10 cellular contexts compared by ENCODE assay signal in the genomic region with DNA sequence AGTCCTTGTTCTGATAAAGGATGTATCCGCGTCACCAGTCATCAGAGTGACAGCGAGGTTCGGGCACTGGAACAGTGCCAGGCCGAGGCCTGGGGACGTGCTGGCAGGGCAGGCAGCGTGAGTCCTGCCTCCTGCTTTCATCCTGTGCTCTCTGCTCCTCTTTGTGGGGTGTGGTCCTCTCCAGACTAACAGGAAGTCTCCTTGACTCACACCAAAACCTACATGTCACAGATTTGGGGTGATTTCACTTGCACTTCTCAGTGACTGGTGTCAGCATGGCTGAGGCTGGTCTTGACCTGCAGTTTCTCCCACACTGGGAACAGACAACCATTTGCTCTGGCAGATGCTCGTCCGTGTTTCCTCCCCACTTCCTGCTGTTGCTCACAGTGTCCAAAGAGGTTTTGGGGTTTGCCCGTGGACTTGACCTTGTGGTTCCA. TPM values are rescaled to one million over a fixed set of nuclear protein-coding genes. Genes with fewer than 3 reads are reported as not detected.
DNase-seq lines count a peak whose midpoint lies in the region; ATAC-seq and TF ChIP-seq lines count a peak whose summit lies in the region.
"Had no signal": no experiment of that assay in that cellular context is flagged by ENCODE, and none has a peak within 500 bp of the region (broad histone marks: within the 10 kb centered on the region; RNA-seq: fewer than 3 reads in every experiment).

No MANE protein-coding gene starts in this region.

- DNase-seq in PC-3 (peak; percentile 68), activated gamma-delta T cell (lab: John Stamatoyannopoulos, UW) (peak; percentile 22), sciatic nerve (ENCODE audit: low spot score) (no peak), NCI-H2171 treated with DMSO at 0.1 percent for 48 hours (lab: John Stamatoyannopoulos, UW) (no peak), progenitor cell of endocrine pancreas (ENCODE audit: low spot score, unreplicated experiment) (no peak), dermis blood vessel endothelial cell (no peak)

- no peak overlapping the region for H3K9ac ChIP-seq in PC-3 (ENCODE audit: low read length)

- ATAC-seq in GM18505 (IDR thresholded peaks at IDR 0.05; ENCODE audit: unreplicated experiment) (peak; percentile 82), HG02759 (IDR thresholded peaks at IDR 0.05; ENCODE audit: unreplicated experiment) (peak; percentile 76), PC-3 (peak; percentile 77), sciatic nerve (peak; percentile 49)

- H3K9me3 Mint-ChIP-seq in progenitor cell of endocrine pancreas (ENCODE audit: low read depth), result no peaks in the 10 kb centered on the region

- H3K9me3 ChIP-seq in PC-3 (ENCODE audit: low read length), result no peaks in the 10 kb centered on the region

- BruUV-seq in PC-3 (replicated peaks; lab: Mats Ljungman, UMichigan), result no TSS peak

- 0 out of 2 replicates have a peak overlapping the region, but pooled peaks have one; percentile 3 for H3K27ac ChIP-seq in PC-3 (ENCODE audit: low read length)

- no peaks in the 10 kb centered on the region for H4K20me1 ChIP-seq in PC-3 (ENCODE audit: low read length)

- H3K79me2 ChIP-seq in PC-3 (ENCODE audit: low read length), result no peaks in the 10 kb centered on the region

- intact Hi-C loops in PC-3 (cut with micrococcal nuclease), result no loop called here
- intact Hi-C loops in sciatic nerve (cut with DNase I), result no loop called here

- peaks cover 6% of the 10 kb centered on the region for H3F3A ChIP-seq in PC-3 (ENCODE audit: low read length, unreplicated experiment)

- no peaks in the 10 kb centered on the region for H3K9me2 ChIP-seq in PC-3 (replicated peaks; ENCODE audit: low read length)

- POLR2A ChIA-PET in PC-3 (lab: Charles Lee; ENCODE audit: unreplicated experiment), result interaction anchor here (0.8 kb wide), 1 partner anchor 41 kb away, joined by 4 read pairs; no protein-coding TSS in a partner anchor

- no peak overlapping the region for H3K27ac Mint-ChIP-seq in progenitor cell of endocrine pancreas

- no peaks in the 10 kb centered on the region for H3K36me3 ChIP-seq in PC-3 (ENCODE audit: low read depth, low read length)

- no peak overlapping the region for H3K4me3 Mint-ChIP-seq in progenitor cell of endocrine pancreas (ENCODE audit: low read depth)

- H3K4me3 ChIP-seq in PC-3 (ENCODE audit: low read length), result no peak overlapping the region

- no peaks in the 10 kb centered on the region for H3K27me3 ChIP-seq in PC-3 (ENCODE audit: low read length)

- CTCF ChIA-PET in PC-3 (lab: Charles Lee), result no interaction called here

- peak; percentile 38 for TF ChIP-seq POLR2A in GM18505 (IDR thresholded peaks at IDR 0.05; ENCODE audit: borderline replicate concordance, extremely low read depth, insufficient read depth, insufficient read length)

- H3K36me3 Mint-ChIP-seq in progenitor cell of endocrine pancreas (ENCODE audit: insufficient read depth), result no peaks in the 10 kb centered on the region

- H2AFZ ChIP-seq in PC-3 (ENCODE audit: low read length), result peak overlapping the region; percentile 6; the same call in 1 of the 2 replicates

- no peaks in the 10 kb centered on the region for H3K27me3 Mint-ChIP-seq in progenitor cell of endocrine pancreas

- TF ChIP-seq CTCF in PC-3 (conservative IDR thresholded peaks at IDR 0.05; ENCODE audit: low read depth, low read length) (no peak), progenitor cell of endocrine pancreas (IDR thresholded peaks at IDR 0.05; ENCODE audit: unreplicated experiment) (no peak)

- H3K4me1 ChIP-seq in PC-3 (ENCODE audit: insufficient read depth, low read length), result peaks cover 22% of the 10 kb centered on the region

- H3K4me1 Mint-ChIP-seq in progenitor cell of endocrine pancreas (ENCODE audit: low read depth), result no peaks in the 10 kb centered on the region

- H3K4me2 ChIP-seq in PC-3 (ENCODE audit: low read length), result peak overlapping the region; percentile 30

RNA-seq across cellular contexts. Expression of a gene that starts 8.8 kb away (rescaled TPM):
- total RNA-seq in PC-3 (2014; rRNA removed) (0.35 and 0.40 TPM in 2 replicates), sciatic nerve (6.6 TPM), progenitor cell of endocrine pancreas (0.38 TPM in 1 of 2 replicates, not detected in the other), dermis blood vessel endothelial cell (not detected in 2 replicates)

RNA-seq across cellular contexts. Expression of a gene that starts 50.7 kb away (rescaled TPM):
- not detected in 2 replicates for total RNA-seq in PC-3 (2014; rRNA removed)
- not detected for total RNA-seq in sciatic nerve
- not detected in 2 replicates for total RNA-seq in progenitor cell of endocrine pancreas
- total RNA-seq in dermis blood vessel endothelial cell, result under 0.01 TPM in 1 of 2 replicates, not detected in the other
- total RNA-seq: dermis microvascular lymphatic vessel endothelial cell, skeletal muscle tissue had no signal

Comparison
In these comparisons a context has a peak if more than half of its experiments do, and no peak if none do; other contexts are left out.
1. DNase-seq: peak in PC-3 (single experiment) and activated gamma-delta T cell (single experiment); none in sciatic nerve (single experiment), NCI-H2171 treated with DMSO at 0.1 percent for 48 hours (single experiment), progenitor cell of endocrine pancreas (single experiment) and dermis blood vessel endothelial cell (single experiment).
2. Peak in every context shown above with its lines, with median percentiles within 50 percentile points of each other: ATAC-seq.